ENCODE assay signal across 6 cellular contexts in the genomic region with DNA sequence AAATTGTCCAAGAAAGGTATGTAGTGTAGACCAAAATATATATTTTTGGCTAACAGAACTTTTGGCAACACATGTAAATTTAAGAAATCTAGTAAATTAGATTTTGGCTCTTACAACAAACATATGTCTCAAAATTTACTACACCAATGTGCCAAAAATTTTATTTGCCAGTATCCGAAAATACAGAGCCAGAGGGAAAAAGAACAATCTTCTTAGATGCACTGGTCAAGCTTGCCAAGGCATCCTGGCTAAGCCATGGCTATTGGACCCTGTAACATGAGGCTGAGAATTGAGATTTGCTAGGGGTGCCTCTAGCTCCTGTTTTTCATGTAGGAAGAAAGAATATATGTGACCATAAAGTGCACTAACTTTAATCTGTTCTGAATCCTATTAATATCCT.
"Had no signal": no experiment of that assay in that cellular context is flagged by ENCODE, and none has a peak within 500 bp of the region (broad histone marks: within the 10 kb centered on the region; RNA-seq: fewer than 3 reads in every experiment).

No MANE protein-coding gene starts in this region.

- H3K4me3 ChIP-seq: GM23338, K562 had no signal

- DNase-seq: H9, HCEC 1CT, IMR-90, KG1 had no signal

- ATAC-seq: GM23338, K562 had no signal
